Comparison of ENCODE assay signal across 12 cellular contexts in the genomic region with DNA sequence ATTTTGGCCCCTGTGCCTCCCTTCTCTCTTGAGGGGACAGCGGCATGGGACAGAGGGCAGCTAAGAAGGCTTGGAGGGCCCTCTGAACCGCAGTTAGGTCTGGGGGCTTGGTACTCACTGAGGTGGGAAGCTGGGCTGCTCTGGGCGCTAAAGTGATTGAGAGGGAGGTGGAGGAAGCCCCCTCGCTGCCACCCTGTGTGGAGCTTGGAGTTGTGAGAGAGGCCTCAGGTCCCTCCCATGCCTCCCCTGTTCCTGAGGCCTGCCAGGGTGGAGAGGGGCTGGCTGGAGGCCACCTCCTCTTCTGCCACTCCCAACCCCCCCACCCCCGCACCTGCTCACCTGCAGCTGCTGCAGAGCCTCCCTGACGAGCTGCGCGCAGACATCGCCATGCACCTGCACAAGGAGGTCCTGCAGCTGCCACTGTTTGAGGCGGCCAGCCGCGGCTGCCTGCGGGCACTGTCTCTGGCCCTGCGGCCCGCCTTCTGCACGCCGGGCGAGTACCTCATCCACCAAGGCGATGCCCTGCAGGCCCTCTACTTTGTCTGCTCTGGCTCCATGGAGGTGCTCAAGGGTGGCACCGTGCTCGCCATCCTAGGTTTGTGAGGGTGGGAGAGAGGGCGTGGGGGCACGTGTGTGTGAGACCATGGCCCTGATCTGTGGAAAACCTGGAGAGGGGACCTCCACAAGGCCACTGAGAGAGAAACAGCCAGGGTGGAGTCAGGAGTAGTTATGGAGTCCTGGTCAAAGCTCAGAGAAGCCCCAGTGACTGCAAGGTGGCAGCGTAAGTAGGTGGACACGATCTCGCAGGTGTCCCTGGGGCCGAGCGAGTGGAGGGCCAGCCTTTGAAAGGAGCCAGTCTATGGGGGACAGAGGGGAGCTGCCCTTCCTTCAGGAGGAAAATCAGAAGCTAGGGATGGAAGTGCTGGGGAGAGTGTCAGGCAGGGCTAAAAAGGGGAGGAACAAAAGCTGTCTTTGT. TPM values are rescaled to one million over a fixed set of nuclear protein-coding genes. Genes with fewer than 3 reads are reported as not detected.
DNase-seq lines count a peak whose midpoint lies in the region; ATAC-seq, FAIRE-seq and TF ChIP-seq lines count a peak whose summit lies in the region.
"Had no signal": no experiment of that assay in that cellular context is flagged by ENCODE, and none has a peak within 500 bp of the region (broad histone marks: within the 10 kb centered on the region; RNA-seq: fewer than 3 reads in every experiment).

No MANE protein-coding gene starts in this region.

- no peaks in the 10 kb centered on the region for H3K79me2 ChIP-seq in HepG2 (ENCODE audit: insufficient read depth, low read length)
- no peaks in the 10 kb centered on the region for H3K79me2 ChIP-seq in H1 (ENCODE audit: control insufficient read depth in 1 of 2, insufficient read depth in 2 of 2, low read length in 2 of 2)

- H2BK120ac ChIP-seq in H1 (replicated peaks; ENCODE audit: low read depth, low read length) = no peak overlapping the region

- no peak for TF ChIP-seq RAD21 in HepG2 (CRISPR knock-in tag; IDR thresholded peaks at IDR 0.05)
- TF ChIP-seq RAD21 in H1 (IDR thresholded peaks at IDR 0.05 in 1 of 2, conservative IDR thresholded peaks at IDR 0.05 in 1 of 2; ENCODE audit: low read depth in 2 of 2, low read length in 2 of 2) = no peak

- H3K4me1 ChIP-seq in HepG2 (ENCODE audit: insufficient read depth, low read length) = peaks cover 64% of the 10 kb centered on the region
- peaks cover 0 to 19% (median 0%) of the 10 kb centered on the region in 4 donors for H3K4me1 ChIP-seq in right lobe of liver
- H3K4me1 ChIP-seq in H1 (replicated peaks in 1 of 4; ENCODE audit: control insufficient read depth in 3 of 4, insufficient read depth in 4 of 4, low read length in 3 of 4) = peaks cover 0 to 14% (median 9%) of the 10 kb centered on the region in 4 experiments; a peak in 6 of 7 replicates
- H3K4me1 ChIP-seq in thoracic aorta (ENCODE audit: control insufficient read depth in 1 of 2, low read depth in 2 of 2) = peaks cover 3 to 14% of the 10 kb centered on the region in 2 donors

- peak overlapping the region; percentile 72 for H3K4ac ChIP-seq in H1 (replicated peaks; ENCODE audit: insufficient read length, low read depth, low read length)

- H3K9me3 ChIP-seq in HepG2 (ENCODE audit: low read length) (no peaks in the 10 kb centered on the region), right lobe of liver (no peaks in the 10 kb centered on the region), H1 (ENCODE audit: insufficient read depth in 2 of 2, low read depth in 1 of 2, low read length in 1 of 2) (no peaks in the 10 kb centered on the region), thoracic aorta (no peaks in the 10 kb centered on the region)
- H3K9me3 ChIP-seq: adrenal gland had no signal

- H2AFZ ChIP-seq in HepG2 (ENCODE audit: low read length) (no peak overlapping the region), H1 (ENCODE audit: low read length) (peak overlapping the region; percentile 61; the same call in 1 of the 2 replicates)

- no peak for DNase-seq in HepG2 (ENCODE audit: low spot score)
- no peak for DNase-seq in right lobe of liver
- DNase-seq in NCI-H2196 treated with DMSO at 0.1 percent for 48 hours (lab: John Stamatoyannopoulos, UW; ENCODE audit: unreplicated experiment) = peak; percentile 55
- DNase-seq in H1 (ENCODE audit: low read depth in 1 of 2, low spot score in 2 of 2) = no peak
- no peak for DNase-seq in thoracic aorta (ENCODE audit: low spot score)
- no peak for DNase-seq in activated CD4-positive, alpha-beta T cell treated with anti-CD3 and anti-CD28 coated beads, Interleukin-2, amount 50 U/mL, for 1 hour
- no peak for DNase-seq in iPS-NIHi11 (ENCODE audit: low spot score)
- DNase-seq in GM10266 (ENCODE audit: extremely low spot score) = no peak
- DNase-seq: adrenal gland, AML-193 had no signal

- TF ChIP-seq CTCF in HepG2 (CRISPR knock-in tag; IDR thresholded peaks at IDR 0.05) (no peak), right lobe of liver (IDR thresholded peaks at IDR 0.05) (no peak), H1 (IDR thresholded peaks at IDR 0.05; ENCODE audit: control extremely low read depth in 1 of 3, insufficient read depth in 1 of 3, low read depth in 1 of 3, low read length in 3 of 3) (no peak), thoracic aorta (IDR thresholded peaks at IDR 0.05) (no peak), GM10266 (IDR thresholded peaks at IDR 0.05; ENCODE audit: control insufficient read depth, insufficient read depth, low read depth, missing control alignments) (no peak)

- no peaks in the 10 kb centered on the region for H3K79me1 ChIP-seq in H1 (ENCODE audit: low read depth, low read length)

- H2BK15ac ChIP-seq in H1 (ENCODE audit: low read length) = peak overlapping the region; percentile 95; the same call in 1 of the 2 replicates

- H3K27ac ChIP-seq in HepG2 (ENCODE audit: extremely low read length, insufficient read depth, low read length) (peak overlapping the region; percentile 57), right lobe of liver (no peak overlapping the region), H1 (ENCODE audit: low read depth, low read length) (no peak overlapping the region), thoracic aorta (no peak overlapping the region)
- H3K27ac ChIP-seq: adrenal gland had no signal

- H3K23me2 ChIP-seq in H1 (ENCODE audit: low read depth, low read length) = peaks cover 8% of the 10 kb centered on the region; the same call in 1 of the 2 replicates

- 72% methylated on average over 20 of the region's 28 CpGs for WGBS in HepG2 (ENCODE audit: low lambda C conversion rate)
- WGBS in right lobe of liver (ENCODE audit: insufficient coverage, low coverage, low lambda C conversion rate, missing lambda C conversion rate) = 100% methylated on average over 3 of the region's 28 CpGs
- 90% methylated on average over 24 of the region's 28 CpGs; no CpG with 5 or more reads in 1 of the 2 experiments for WGBS in H1 (ENCODE audit: extremely low coverage in 1 of 2, insufficient coverage in 1 of 2, insufficient read length in 1 of 2, insufficient replicate concordance in 2 of 2, low coverage in 1 of 2, low lambda C conversion rate in 2 of 2, missing lambda C conversion rate in 1 of 2), 2 experiments

- no peak overlapping the region for H3K56ac ChIP-seq in H1 (replicated peaks; ENCODE audit: insufficient read length, low read depth, low read length)

- TF ChIP-seq EP300 in HepG2 (IDR thresholded peaks at IDR 0.05; ENCODE audit: low read depth in 2 of 2, low read length in 2 of 2) = no peak
- TF ChIP-seq EP300 in HepG2 (CRISPR knock-in tag; IDR thresholded peaks at IDR 0.05; ENCODE audit: borderline replicate concordance) = no peak
- no peak for TF ChIP-seq EP300 in H1 (IDR thresholded peaks at IDR 0.05; ENCODE audit: borderline replicate concordance in 1 of 2, low read depth in 2 of 2, low read length in 2 of 2)

- no peak overlapping the region for H3K23ac ChIP-seq in H1 (ENCODE audit: insufficient read length)

- no peak overlapping the region for H4K91ac ChIP-seq in H1 (replicated peaks; ENCODE audit: insufficient read length, low read length)

- H3K9ac ChIP-seq in HepG2 (ENCODE audit: insufficient read depth, low read depth, low read length) = no peak overlapping the region
- H3K9ac ChIP-seq in H1 (replicated peaks in 1 of 4; ENCODE audit: extremely low read depth in 1 of 4, low read depth in 3 of 4, low read length in 3 of 4) = no peak overlapping the region

- CTCF ChIA-PET in HepG2 (lab: Yijun Ruan, JAX; ENCODE audit: low intra/inter-chr PET ratio, low total read pairs) (no interaction called here), H1 (lab: Charles Lee; ENCODE audit: partially characterized antibody) (interaction anchor here (0.9 to 14.0 kb wide), 11 partner anchors 10 to 261 kb away, joined by 3 to 171 read pairs (median 6); partner anchors contain the start of genes KCNH3 and MCRS1)

- H3K4me2 ChIP-seq in HepG2 (ENCODE audit: low read depth, low read length) (peak overlapping the region; percentile 55), H1 (ENCODE audit: insufficient read depth in 1 of 2, low read depth in 2 of 2, low read length in 2 of 2) (peak overlapping the region; percentile 76 to 95)

- intact Hi-C loops in HepG2 (cut with micrococcal nuclease; ENCODE audit: unreplicated experiment) (no loop called here), right lobe of liver (cut with DNase I) (no loop called here)

- H3K36me3 ChIP-seq in HepG2 (replicated peaks in 1 of 2; ENCODE audit: control insufficient read depth in 1 of 2, insufficient read depth in 2 of 2, low read length in 2 of 2) (no peaks in the 10 kb centered on the region), right lobe of liver (no peaks in the 10 kb centered on the region), H1 (ENCODE audit: control insufficient read depth in 2 of 4, insufficient read depth in 4 of 4, low read length in 3 of 4) (no peaks in the 10 kb centered on the region), thoracic aorta (no peaks in the 10 kb centered on the region)
- H3K36me3 ChIP-seq: adrenal gland had no signal

- no peak overlapping the region for H2BK5ac ChIP-seq in H1 (ENCODE audit: low read depth, low read length)

- no peak overlapping the region for H2AK5ac ChIP-seq in H1 (ENCODE audit: low read depth, low read length)

- no peak overlapping the region for H4K5ac ChIP-seq in H1 (ENCODE audit: insufficient read length, low read depth, low read length)

- H3K4me3 ChIP-seq in HepG2 (replicated peaks in 1 of 3; ENCODE audit: insufficient read depth in 1 of 3, low read depth in 2 of 3, low read length in 3 of 3) (peak overlapping the region in 1 of 3 experiments; percentile 34; a peak in 2 of 6 replicates), right lobe of liver (no peak overlapping the region), H1 (ENCODE audit: extremely low read depth in 1 of 4, insufficient read depth in 2 of 4, low read depth in 3 of 4, low read length in 4 of 4) (peak overlapping the region; percentile 22 to 56 (median 34); a peak in 6 of 8 replicates), thoracic aorta (peak overlapping the region; percentile 68)

- POLR2A ChIA-PET in HepG2 (lab: Yijun Ruan, JAX) = interaction anchor here (0.9 to 2.0 kb wide), 7 partner anchors 10 to 183 kb away, joined by 3 to 11 read pairs (median 4); partner anchors contain the start of genes MCRS1 and SPATS2
- POLR2A ChIA-PET in H1 (lab: Charles Lee; ENCODE audit: partially characterized antibody) = interaction anchor here (0.9 to 6.7 kb wide), 3 partner anchors 16 to 237 kb away, joined by 3 to 72 read pairs (median 3); partner anchors contain the start of gene MCRS1

- TF ChIP-seq POLR2A in HepG2 (IDR thresholded peaks at IDR 0.05; ENCODE audit: insufficient read depth in 1 of 2, low read depth in 2 of 2, low read length in 2 of 2) (no peak), right lobe of liver (IDR thresholded peaks at IDR 0.05) (no peak), H1 (IDR thresholded peaks at IDR 0.05; ENCODE audit: control extremely low read depth in 1 of 2, low read depth in 2 of 2, low read length in 2 of 2) (no peak)

- H4K8ac ChIP-seq in H1 (ENCODE audit: extremely low read depth, insufficient read depth, low read length) = peak overlapping the region; percentile 81

- H2BK20ac ChIP-seq in H1 (ENCODE audit: low read length) = peak overlapping the region; percentile 32; the same call in 1 of the 2 replicates

- BruUV-seq in HepG2 (replicated peaks; lab: Mats Ljungman, UMichigan) = no TSS peak

- FAIRE-seq in HepG2 (lab: Jason Lieb, UNC) = no peak
- FAIRE-seq in H1 (lab: Jason Lieb, UNC) = no peak
- FAIRE-seq: endothelial cell of umbilical vein had no signal

- peak overlapping the region; percentile 97; the same call in 1 of the 2 replicates for H2BK12ac ChIP-seq in H1 (ENCODE audit: low read depth, low read length)

- H3K18ac ChIP-seq in H1 (ENCODE audit: extremely low read depth, low read length) = no peak overlapping the region

- H3K14ac ChIP-seq in H1 (ENCODE audit: insufficient read length) = no peak overlapping the region

- 0 out of 5 replicates have a peak, but pooled peaks cover 0 to 1% of the 10 kb centered on the region in 2 experiments for H3K27me3 ChIP-seq in HepG2 (ENCODE audit: control insufficient read depth in 1 of 2, insufficient read depth in 2 of 2, low read length in 2 of 2)
- H3K27me3 ChIP-seq in right lobe of liver = no peaks in the 10 kb centered on the region
- H3K27me3 ChIP-seq in H1 (replicated peaks in 1 of 4; ENCODE audit: control insufficient read depth in 3 of 4, extremely low read depth in 1 of 4, insufficient read depth in 3 of 4, low read length in 3 of 4) = peaks cover 6 to 62% (median 51%) of the 10 kb centered on the region in 4 experiments
- no peaks in the 10 kb centered on the region for H3K27me3 ChIP-seq in thoracic aorta (replicated peaks; ENCODE audit: insufficient read depth)

- H4K20me1 ChIP-seq in HepG2 (ENCODE audit: insufficient read depth, low read length) (no peaks in the 10 kb centered on the region), H1 (replicated peaks in 1 of 2; ENCODE audit: control insufficient read depth in 1 of 2, insufficient read depth in 2 of 2, low read length in 2 of 2) (no peaks in the 10 kb centered on the region)

- in situ Hi-C loops in HepG2 (cut with HindIII; ENCODE audit: extremely low pct_ligation_motif_present, low pct_unique_long_range_greater_than_20kb) = no loop called here

- ATAC-seq in HepG2 (peak; percentile 12), right lobe of liver (no peak), thoracic aorta (ENCODE audit: insufficient number of reproducible peaks, low FRiP score, low read depth) (no peak)

RNA-seq across cellular contexts. Expression of gene KCNH3, which starts 11.2 kb away (rescaled TPM):
- total RNA-seq in HepG2 (2016; rRNA removed; fragmentation: Illumina TruSeq; extraction: Trizol) = 0.07 and 0.13 TPM in 2 replicates
- not detected in 2 replicates for total RNA-seq in HepG2 (2016; cell fraction: cytosol; rRNA removed; fragmentation: Illumina TruSeq; extraction: Trizol; ENCODE audit: low read depth)
- total RNA-seq in HepG2 (2016; cell fraction: insoluble cytoplasmic fraction; rRNA removed; fragmentation: Illumina TruSeq; extraction: Trizol) = 0.06 and 0.09 TPM in 2 replicates
- not detected in 2 replicates for total RNA-seq in HepG2 (2016; cell fraction: membrane; rRNA removed; fragmentation: Illumina TruSeq; extraction: Trizol)
- total RNA-seq in HepG2 (2016; cell fraction: nucleus; rRNA removed; fragmentation: Illumina TruSeq; extraction: Trizol) = not detected in 2 replicates
- polyA plus RNA-seq in HepG2 (2011; rRNA removed) = 0.01 and 0.03 TPM in 2 replicates
- polyA plus RNA-seq in HepG2 (2011; cell fraction: cytosol; rRNA removed) = 0.04 TPM in 1 of 2 replicates, not detected in the other
- 0.05 and 0.23 TPM in 2 replicates for polyA plus RNA-seq in HepG2 (2011; cell fraction: nucleus; rRNA removed)
- polyA plus RNA-seq in HepG2 (2012) = 0.08 TPM in 1 of 2 replicates, not detected in the other
- polyA plus RNA-seq in HepG2 (2016; cell fraction: cytosol; fragmentation: Illumina TruSeq; extraction: Trizol; ENCODE audit: low read depth) = not detected in 2 replicates
- polyA plus RNA-seq in HepG2 (2016; cell fraction: insoluble cytoplasmic fraction; fragmentation: Illumina TruSeq; extraction: Trizol; ENCODE audit: low read depth) = not detected in 2 replicates
- polyA plus RNA-seq in HepG2 (2016; cell fraction: membrane; fragmentation: Illumina TruSeq; extraction: Trizol; ENCODE audit: low read depth) = 0.32 TPM in 1 of 2 replicates, not detected in the other
- polyA plus RNA-seq in HepG2 (2016; cell fraction: nucleus; fragmentation: Illumina TruSeq; extraction: Trizol; ENCODE audit: insufficient read depth, low read depth) = 0.48 TPM in 1 of 2 replicates, not detected in the other
- polyA minus RNA-seq in HepG2 (2011; rRNA and poly(A)+ RNA removed; ENCODE audit: low replicate concordance) = not detected in 2 replicates
- not detected in 2 replicates for polyA minus RNA-seq in HepG2 (2011; cell fraction: cytosol; rRNA and poly(A)+ RNA removed)
- polyA minus RNA-seq in HepG2 (2011; cell fraction: nucleus; rRNA and poly(A)+ RNA removed) = not detected in 2 replicates
- under 1 TPM in 3 of 6 experiments, not detected in 3; 0.09 to 0.25 (median 0.16) TPM for total RNA-seq in right lobe of liver
- 0.24 and 0.36 TPM in 2 replicates for total RNA-seq in H1 (2021; fragmentation: NEBNext Ultra II Directional; extraction: Animal tissue kit (Norgen Biotek cat#: 25700))
- polyA plus RNA-seq in H1 (2011; rRNA removed) = 0.47 and 0.50 TPM in 2 replicates
- polyA plus RNA-seq in H1 (2011; cell fraction: cytosol; rRNA removed) = 0.50 TPM
- polyA plus RNA-seq in H1 (2011; cell fraction: nucleus; rRNA removed) = 1.6 TPM
- polyA plus RNA-seq in H1 (2012, experiment 1 of 2) = 0.24 to 0.67 TPM (median 0.60 TPM) in 3 of 4 replicates, not detected in the other
- polyA plus RNA-seq in H1 (2012, experiment 2 of 2) = 0.18 TPM
- 0.36 TPM for polyA plus RNA-seq in H1 (2013, experiment 1 of 2)
- polyA plus RNA-seq in H1 (2013, experiment 2 of 2) = 0.15 TPM
- polyA minus RNA-seq in H1 (2011; rRNA and poly(A)+ RNA removed) = 0.17 and 0.19 TPM in 2 replicates
- polyA minus RNA-seq in H1 (2011; cell fraction: cytosol; rRNA and poly(A)+ RNA removed) = not detected
- 0.80 TPM for polyA minus RNA-seq in H1 (2011; cell fraction: nucleus; rRNA and poly(A)+ RNA removed)
- under 1 TPM; 0.35 to 0.95 TPM for total RNA-seq in thoracic aorta

RNA-seq across cellular contexts. Expression of gene MCRS1, which starts 17.9 kb away (rescaled TPM):
- total RNA-seq in HepG2 (2016; rRNA removed; fragmentation: Illumina TruSeq; extraction: Trizol) (66.3 and 76.8 TPM in 2 replicates), right lobe of liver (10 to 100 TPM; 16.0 to 23.0 (median 20.4) TPM), thoracic aorta (10 to 100 TPM; 46.6 TPM)
- 32.9 and 37.0 TPM in 2 replicates for total RNA-seq in HepG2 (2016; cell fraction: cytosol; rRNA removed; fragmentation: Illumina TruSeq; extraction: Trizol; ENCODE audit: low read depth)
- total RNA-seq in HepG2 (2016; cell fraction: insoluble cytoplasmic fraction; rRNA removed; fragmentation: Illumina TruSeq; extraction: Trizol) = 64.5 and 67.8 TPM in 2 replicates
- 57.5 and 79.5 TPM in 2 replicates for total RNA-seq in HepG2 (2016; cell fraction: membrane; rRNA removed; fragmentation: Illumina TruSeq; extraction: Trizol)
- total RNA-seq in HepG2 (2016; cell fraction: nucleus; rRNA removed; fragmentation: Illumina TruSeq; extraction: Trizol) = 53.8 and 61.6 TPM in 2 replicates
- polyA plus RNA-seq in HepG2 (2011; rRNA removed) (51.0 and 51.1 TPM in 2 replicates), H1 (2011; rRNA removed) (139 and 170 TPM in 2 replicates)
- polyA plus RNA-seq in HepG2 (2011; cell fraction: cytosol; rRNA removed) = 42.1 and 59.2 TPM in 2 replicates
- 183 and 211 TPM in 2 replicates for polyA plus RNA-seq in HepG2 (2011; cell fraction: nucleus; rRNA removed)
- polyA plus RNA-seq in HepG2 (2012) = 23.8 and 25.1 TPM in 2 replicates
- polyA plus RNA-seq in HepG2 (2016; cell fraction: cytosol; fragmentation: Illumina TruSeq; extraction: Trizol; ENCODE audit: low read depth) = 23.7 and 32.2 TPM in 2 replicates
- 64.6 and 74.5 TPM in 2 replicates for polyA plus RNA-seq in HepG2 (2016; cell fraction: insoluble cytoplasmic fraction; fragmentation: Illumina TruSeq; extraction: Trizol; ENCODE audit: low read depth)
- polyA plus RNA-seq in HepG2 (2016; cell fraction: membrane; fragmentation: Illumina TruSeq; extraction: Trizol; ENCODE audit: low read depth) = 48.0 and 61.2 TPM in 2 replicates
- polyA plus RNA-seq in HepG2 (2016; cell fraction: nucleus; fragmentation: Illumina TruSeq; extraction: Trizol; ENCODE audit: insufficient read depth, low read depth) = 102 and 107 TPM in 2 replicates
- polyA minus RNA-seq in HepG2 (2011; rRNA and poly(A)+ RNA removed; ENCODE audit: low replicate concordance) = 111 and 194 TPM in 2 replicates
- polyA minus RNA-seq in HepG2 (2011; cell fraction: cytosol; rRNA and poly(A)+ RNA removed) = 18.1 and 20.3 TPM in 2 replicates
- polyA minus RNA-seq in HepG2 (2011; cell fraction: nucleus; rRNA and poly(A)+ RNA removed) = 29.8 and 41.8 TPM in 2 replicates
- 90.3 and 92.5 TPM in 2 replicates for total RNA-seq in H1 (2021; fragmentation: NEBNext Ultra II Directional; extraction: Animal tissue kit (Norgen Biotek cat#: 25700))
- 135 TPM for polyA plus RNA-seq in H1 (2011; cell fraction: cytosol; rRNA removed)
- polyA plus RNA-seq in H1 (2011; cell fraction: nucleus; rRNA removed) = 210 TPM
- 51.5 to 92.0 TPM (median 89.3 TPM) in 4 replicates for polyA plus RNA-seq in H1 (2012, experiment 1 of 2)
- polyA plus RNA-seq in H1 (2012, experiment 2 of 2) = 112 TPM
- polyA plus RNA-seq in H1 (2013, experiment 1 of 2) = 54.6 TPM
- 56.7 TPM for polyA plus RNA-seq in H1 (2013, experiment 2 of 2)
- polyA minus RNA-seq in H1 (2011; rRNA and poly(A)+ RNA removed) = 83.5 and 103 TPM in 2 replicates
- polyA minus RNA-seq in H1 (2011; cell fraction: cytosol; rRNA and poly(A)+ RNA removed) = 48.8 TPM
- 55.8 TPM for polyA minus RNA-seq in H1 (2011; cell fraction: nucleus; rRNA and poly(A)+ RNA removed)

RNA-seq across cellular contexts. Expression of gene FAM186B, which starts 55.4 kb away (rescaled TPM):
- total RNA-seq in HepG2 (2016; rRNA removed; fragmentation: Illumina TruSeq; extraction: Trizol) = 0.17 and 0.20 TPM in 2 replicates
- total RNA-seq in HepG2 (2016; cell fraction: cytosol; rRNA removed; fragmentation: Illumina TruSeq; extraction: Trizol; ENCODE audit: low read depth) = not detected in 2 replicates
- 0.21 and 0.30 TPM in 2 replicates for total RNA-seq in HepG2 (2016; cell fraction: insoluble cytoplasmic fraction; rRNA removed; fragmentation: Illumina TruSeq; extraction: Trizol)
- total RNA-seq in HepG2 (2016; cell fraction: membrane; rRNA removed; fragmentation: Illumina TruSeq; extraction: Trizol) = 0.14 and 0.15 TPM in 2 replicates
- total RNA-seq in HepG2 (2016; cell fraction: nucleus; rRNA removed; fragmentation: Illumina TruSeq; extraction: Trizol) = 0.16 TPM in 1 of 2 replicates, not detected in the other
- 0.05 and 0.07 TPM in 2 replicates for polyA plus RNA-seq in HepG2 (2011; rRNA removed)
- polyA plus RNA-seq in HepG2 (2011; cell fraction: cytosol; rRNA removed) = 0.03 and 0.12 TPM in 2 replicates
- polyA plus RNA-seq in HepG2 (2011; cell fraction: nucleus; rRNA removed) = 0.07 and 0.08 TPM in 2 replicates
- polyA plus RNA-seq in HepG2 (2012) = 0.19 and 0.44 TPM in 2 replicates
- polyA plus RNA-seq in HepG2 (2016; cell fraction: cytosol; fragmentation: Illumina TruSeq; extraction: Trizol; ENCODE audit: low read depth) = not detected in 2 replicates
- 0.20 and 0.25 TPM in 2 replicates for polyA plus RNA-seq in HepG2 (2016; cell fraction: insoluble cytoplasmic fraction; fragmentation: Illumina TruSeq; extraction: Trizol; ENCODE audit: low read depth)
- 0.14 and 0.23 TPM in 2 replicates for polyA plus RNA-seq in HepG2 (2016; cell fraction: membrane; fragmentation: Illumina TruSeq; extraction: Trizol; ENCODE audit: low read depth)
- polyA plus RNA-seq in HepG2 (2016; cell fraction: nucleus; fragmentation: Illumina TruSeq; extraction: Trizol; ENCODE audit: insufficient read depth, low read depth) = not detected in 2 replicates
- 0.22 TPM in 1 of 2 replicates, not detected in the other for polyA minus RNA-seq in HepG2 (2011; rRNA and poly(A)+ RNA removed; ENCODE audit: low replicate concordance)
- polyA minus RNA-seq in HepG2 (2011; cell fraction: cytosol; rRNA and poly(A)+ RNA removed) = not detected in 2 replicates
- polyA minus RNA-seq in HepG2 (2011; cell fraction: nucleus; rRNA and poly(A)+ RNA removed) = 0.25 TPM in 1 of 2 replicates, not detected in the other
- total RNA-seq in right lobe of liver = 1 to 10 TPM in 1 of 6 experiments, under 1 TPM in 5; 0.24 to 1.4 (median 0.71) TPM
- 0.21 and 0.73 TPM in 2 replicates for total RNA-seq in H1 (2021; fragmentation: NEBNext Ultra II Directional; extraction: Animal tissue kit (Norgen Biotek cat#: 25700))
- polyA plus RNA-seq in H1 (2011; rRNA removed) = 0.12 and 0.13 TPM in 2 replicates
- polyA plus RNA-seq in H1 (2011; cell fraction: cytosol; rRNA removed) = 0.28 TPM
- polyA plus RNA-seq in H1 (2011; cell fraction: nucleus; rRNA removed) = 0.34 TPM
- polyA plus RNA-seq in H1 (2012, experiment 1 of 2) = 0.52 to 0.70 TPM (median 0.58 TPM) in 4 replicates
- polyA plus RNA-seq in H1 (2012, experiment 2 of 2) = 0.09 TPM
- 0.18 TPM for polyA plus RNA-seq in H1 (2013, experiment 1 of 2)
- polyA plus RNA-seq in H1 (2013, experiment 2 of 2) = 0.09 TPM
- polyA minus RNA-seq in H1 (2011; rRNA and poly(A)+ RNA removed) = 0.41 and 0.46 TPM in 2 replicates
- polyA minus RNA-seq in H1 (2011; cell fraction: cytosol; rRNA and poly(A)+ RNA removed) = not detected
- 0.20 TPM for polyA minus RNA-seq in H1 (2011; cell fraction: nucleus; rRNA and poly(A)+ RNA removed)
- total RNA-seq in thoracic aorta = under 1 TPM; 0.42 to 0.54 TPM
- polyA plus RNA-seq: neural cell had no signal

Comparison
In these comparisons a context has a peak if more than half of its experiments do, and no peak if none do; other contexts are left out.
1. H3K4me3 ChIP-seq: peak in H1 (4 of 4) and thoracic aorta (single experiment); none in right lobe of liver (0 of 3).